ENCODE assay signal across 1 cellular context in genomic region chrX:46545111-46546005, GRCh38.
TF ChIP-seq lines count a peak whose summit lies in the region.

Gene ZNF674, minus strand, starts transcription at chrX:46545421. Its CDS starts 3,334 bp downstream, at chrX:46542087.

TF ChIP-seq in K562, 482 proteins besides CTCF, POLR2A, EP300 and RAD21 (continued from another document and continues in another):
- peak; percentile 63 for TF ChIP-seq JUND (IDR thresholded peaks at IDR 0.05; ENCODE audit: borderline replicate concordance, low read depth, low read length)
- peak; percentile 61; the same call in 1 of the 3 replicates for TF ChIP-seq JUND (tag; IDR thresholded peaks at IDR 0.05; ENCODE audit: borderline replicate concordance, low read depth, low read length)
- no peak for TF ChIP-seq MTA2 (IDR thresholded peaks at IDR 0.05; ENCODE audit: low read depth)
- TF ChIP-seq GTF2E2 (tag; IDR thresholded peaks at IDR 0.05) = no peak
- no peak for TF ChIP-seq HMG20B (CRISPR knock-in tag; IDR thresholded peaks at IDR 0.05)
- TF ChIP-seq RAD51 (IDR thresholded peaks at IDR 0.05; ENCODE audit: borderline replicate concordance, low read depth) = no peak
- no peak for TF ChIP-seq SRSF9 (IDR thresholded peaks at IDR 0.05; ENCODE audit: borderline replicate concordance, low read depth, low read length)
- TF ChIP-seq MAFF (IDR thresholded peaks at IDR 0.05; ENCODE audit: low read length) = no peak
- TF ChIP-seq MCM5 (IDR thresholded peaks at IDR 0.05; ENCODE audit: low read depth) = no peak
- 0 out of 2 replicates have a peak, but pooled peaks have one; percentile 37 for TF ChIP-seq KLF1 (tag; IDR thresholded peaks at IDR 0.05)
- TF ChIP-seq ZNF121 (CRISPR knock-in tag; conservative IDR thresholded peaks at IDR 0.05) = no peak
- TF ChIP-seq MYNN (IDR thresholded peaks at IDR 0.05) = no peak
- TF ChIP-seq MYNN (CRISPR knock-in tag; IDR thresholded peaks at IDR 0.05) = no peak
- no peak for TF ChIP-seq SIX5 (IDR thresholded peaks at IDR 0.05; ENCODE audit: borderline replicate concordance in 1 of 2, insufficient read depth in 1 of 2, low read depth in 1 of 2, low read length in 2 of 2)
- TF ChIP-seq, protein P1, sequence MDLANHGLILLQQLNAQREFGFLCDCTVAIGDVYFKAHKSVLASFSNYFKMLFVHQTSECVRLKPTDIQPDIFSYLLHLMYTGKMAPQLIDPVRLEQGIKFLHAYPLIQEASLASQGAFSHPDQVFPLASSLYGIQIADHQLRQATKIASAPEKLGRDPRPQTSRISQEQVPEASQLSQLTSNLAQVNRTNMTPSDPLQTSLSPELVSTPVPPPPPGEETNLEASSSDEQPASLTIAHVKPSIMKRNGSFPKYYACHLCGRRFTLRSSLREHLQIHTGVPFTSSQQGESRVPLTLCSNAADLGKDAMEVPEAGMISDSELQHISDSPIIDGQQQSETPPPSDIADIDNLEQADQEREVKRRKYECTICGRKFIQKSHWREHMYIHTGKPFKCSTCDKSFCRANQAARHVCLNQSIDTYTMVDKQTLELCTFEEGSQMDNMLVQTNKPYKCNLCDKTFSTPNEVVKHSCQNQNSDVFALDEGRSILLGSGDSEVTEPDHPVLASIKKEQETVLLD (IDR thresholded peaks at IDR 0.05) = peak; percentile 94
- TF ChIP-seq OTX1 (CRISPR knock-in tag; IDR thresholded peaks at IDR 0.05) = no peak
- no peak for TF ChIP-seq BDP1 (IDR thresholded peaks at IDR 0.05; ENCODE audit: insufficient read depth, insufficient read length)
- TF ChIP-seq ZNF324 (CRISPR knock-in tag; IDR thresholded peaks at IDR 0.05) = no peak
- TF ChIP-seq RFX1 (IDR thresholded peaks at IDR 0.05) = no peak
- TF ChIP-seq SREBF2 (CRISPR knock-in tag; IDR thresholded peaks at IDR 0.05) = no peak
- TF ChIP-seq BRF1 (IDR thresholded peaks at IDR 0.05; ENCODE audit: borderline replicate concordance, extremely low read depth, insufficient read length) = no peak
- no peak for TF ChIP-seq BMI1 (IDR thresholded peaks at IDR 0.05; ENCODE audit: low read length)
- TF ChIP-seq, protein P2, sequence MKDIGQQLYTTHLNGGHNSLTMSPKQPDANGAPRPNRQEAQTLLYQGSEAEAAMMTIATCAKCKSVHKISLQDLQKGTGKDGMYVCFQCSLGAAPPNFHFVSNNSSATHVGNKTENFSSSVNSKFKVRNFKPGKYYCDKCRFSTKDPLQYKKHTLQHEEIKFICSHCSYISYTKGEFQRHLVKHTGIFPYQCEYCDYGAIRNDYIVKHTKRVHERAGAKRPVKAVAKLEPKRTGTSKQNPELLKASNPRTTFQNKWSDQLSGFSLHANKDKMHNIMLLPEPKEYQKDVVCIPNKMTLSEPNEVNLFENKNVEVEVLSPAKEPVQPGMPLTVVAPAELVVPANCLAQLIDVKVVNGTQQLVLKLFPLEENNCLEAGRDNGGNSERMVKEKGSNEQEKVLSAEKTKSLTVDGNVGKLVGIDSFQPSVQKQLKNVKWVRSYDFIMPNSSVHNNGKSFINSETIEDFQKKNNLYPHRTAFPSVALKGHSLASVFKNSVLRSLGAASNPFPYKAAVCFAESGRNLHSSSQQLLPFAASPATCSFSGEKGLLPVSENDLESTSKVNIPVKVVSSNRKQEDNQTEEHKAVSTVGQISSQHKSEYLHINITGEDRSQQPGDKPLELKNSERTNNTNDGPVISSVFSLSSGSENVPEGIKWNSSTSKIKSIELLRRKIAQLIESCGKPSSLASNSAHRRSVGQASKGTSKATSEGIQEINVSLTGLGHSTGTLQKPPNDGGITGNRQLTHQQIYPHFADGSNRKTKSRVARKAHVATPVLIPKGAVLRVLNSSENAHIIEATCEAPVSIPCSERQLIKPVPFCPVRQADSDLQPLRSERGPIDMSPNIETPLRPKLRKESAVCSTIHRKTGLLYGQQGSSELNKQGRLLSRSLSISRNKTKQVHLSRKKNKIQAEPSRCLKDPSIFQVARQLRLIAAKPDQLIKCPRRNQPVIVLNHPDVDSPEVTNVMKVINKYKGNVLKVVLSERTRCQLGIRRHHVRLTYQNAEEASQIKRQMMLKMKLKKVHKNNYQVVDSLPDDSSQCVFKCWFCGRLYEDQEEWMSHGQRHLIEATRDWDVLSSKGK (CRISPR knock-in tag; IDR thresholded peaks at IDR 0.05) = no peak
- no peak for TF ChIP-seq ZNF445 (CRISPR knock-in tag; IDR thresholded peaks at IDR 0.05; ENCODE audit: low read depth)
- no peak for TF ChIP-seq PTRF (tag; IDR thresholded peaks at IDR 0.05)
- no peak for TF ChIP-seq NFE2L1 (tag; IDR thresholded peaks at IDR 0.05; ENCODE audit: borderline replicate concordance, low read depth)
- TF ChIP-seq POLR3A (IDR thresholded peaks at IDR 0.05; ENCODE audit: borderline replicate concordance, extremely low read depth, insufficient read depth, insufficient read length) = no peak
- TF ChIP-seq, protein P3, sequence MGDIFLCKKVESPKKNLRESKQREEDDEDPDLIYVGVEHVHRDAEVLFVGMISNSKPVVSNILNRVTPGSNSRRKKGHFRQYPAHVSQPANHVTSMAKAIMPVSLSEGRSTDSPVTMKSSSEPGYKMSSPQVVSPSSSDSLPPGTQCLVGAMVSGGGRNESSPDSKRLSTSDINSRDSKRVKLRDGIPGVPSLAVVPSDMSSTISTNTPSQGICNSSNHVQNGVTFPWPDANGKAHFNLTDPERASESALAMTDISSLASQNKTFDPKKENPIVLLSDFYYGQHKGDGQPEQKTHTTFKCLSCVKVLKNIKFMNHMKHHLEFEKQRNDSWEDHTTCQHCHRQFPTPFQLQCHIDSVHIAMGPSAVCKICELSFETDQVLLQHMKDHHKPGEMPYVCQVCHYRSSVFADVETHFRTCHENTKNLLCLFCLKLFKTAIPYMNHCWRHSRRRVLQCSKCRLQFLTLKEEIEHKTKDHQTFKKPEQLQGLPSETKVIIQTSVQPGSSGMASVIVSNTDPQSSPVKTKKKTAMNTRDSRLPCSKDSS (IDR thresholded peaks at IDR 0.05; ENCODE audit: low read depth, partially characterized antibody) = no peak
- no peak for TF ChIP-seq SRSF1 (IDR thresholded peaks at IDR 0.05; ENCODE audit: low read depth, low read length)
- TF ChIP-seq, protein P4, sequence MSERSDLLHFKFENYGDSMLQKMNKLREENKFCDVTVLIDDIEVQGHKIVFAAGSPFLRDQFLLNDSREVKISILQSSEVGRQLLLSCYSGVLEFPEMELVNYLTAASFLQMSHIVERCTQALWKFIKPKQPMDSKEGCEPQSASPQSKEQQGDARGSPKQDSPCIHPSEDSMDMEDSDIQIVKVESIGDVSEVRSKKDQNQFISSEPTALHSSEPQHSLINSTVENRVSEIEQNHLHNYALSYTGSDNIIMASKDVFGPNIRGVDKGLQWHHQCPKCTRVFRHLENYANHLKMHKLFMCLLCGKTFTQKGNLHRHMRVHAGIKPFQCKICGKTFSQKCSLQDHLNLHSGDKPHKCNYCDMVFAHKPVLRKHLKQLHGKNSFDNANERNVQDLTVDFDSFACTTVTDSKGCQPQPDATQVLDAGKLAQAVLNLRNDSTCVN (CRISPR knock-in tag; IDR thresholded peaks at IDR 0.05) = no peak
- no peak for TF ChIP-seq ADNP (tag; IDR thresholded peaks at IDR 0.05)
- peak in 1 of 2 experiments; percentile 21 for TF ChIP-seq E2F6 (IDR thresholded peaks at IDR 0.05; ENCODE audit: borderline replicate concordance in 1 of 2, extremely low read depth in 1 of 2, insufficient read depth in 1 of 2, insufficient read length in 1 of 2, low read depth in 1 of 2, low read length in 1 of 2, poor library complexity in 1 of 2, severe bottlenecking in 1 of 2)
- TF ChIP-seq ZNF444 (CRISPR knock-in tag; IDR thresholded peaks at IDR 0.05) = no peak
- TF ChIP-seq ZNF3 (CRISPR knock-in tag; IDR thresholded peaks at IDR 0.05) = no peak
- TF ChIP-seq DEAF1 (CRISPR knock-in tag; IDR thresholded peaks at IDR 0.05) = no peak
- TF ChIP-seq NR2C1 (IDR thresholded peaks at IDR 0.05) = peak; percentile 80
- peak; percentile 63; the same call in 1 of the 2 replicates for TF ChIP-seq NR2C1 (tag; IDR thresholded peaks at IDR 0.05)
- TF ChIP-seq, protein P5, sequence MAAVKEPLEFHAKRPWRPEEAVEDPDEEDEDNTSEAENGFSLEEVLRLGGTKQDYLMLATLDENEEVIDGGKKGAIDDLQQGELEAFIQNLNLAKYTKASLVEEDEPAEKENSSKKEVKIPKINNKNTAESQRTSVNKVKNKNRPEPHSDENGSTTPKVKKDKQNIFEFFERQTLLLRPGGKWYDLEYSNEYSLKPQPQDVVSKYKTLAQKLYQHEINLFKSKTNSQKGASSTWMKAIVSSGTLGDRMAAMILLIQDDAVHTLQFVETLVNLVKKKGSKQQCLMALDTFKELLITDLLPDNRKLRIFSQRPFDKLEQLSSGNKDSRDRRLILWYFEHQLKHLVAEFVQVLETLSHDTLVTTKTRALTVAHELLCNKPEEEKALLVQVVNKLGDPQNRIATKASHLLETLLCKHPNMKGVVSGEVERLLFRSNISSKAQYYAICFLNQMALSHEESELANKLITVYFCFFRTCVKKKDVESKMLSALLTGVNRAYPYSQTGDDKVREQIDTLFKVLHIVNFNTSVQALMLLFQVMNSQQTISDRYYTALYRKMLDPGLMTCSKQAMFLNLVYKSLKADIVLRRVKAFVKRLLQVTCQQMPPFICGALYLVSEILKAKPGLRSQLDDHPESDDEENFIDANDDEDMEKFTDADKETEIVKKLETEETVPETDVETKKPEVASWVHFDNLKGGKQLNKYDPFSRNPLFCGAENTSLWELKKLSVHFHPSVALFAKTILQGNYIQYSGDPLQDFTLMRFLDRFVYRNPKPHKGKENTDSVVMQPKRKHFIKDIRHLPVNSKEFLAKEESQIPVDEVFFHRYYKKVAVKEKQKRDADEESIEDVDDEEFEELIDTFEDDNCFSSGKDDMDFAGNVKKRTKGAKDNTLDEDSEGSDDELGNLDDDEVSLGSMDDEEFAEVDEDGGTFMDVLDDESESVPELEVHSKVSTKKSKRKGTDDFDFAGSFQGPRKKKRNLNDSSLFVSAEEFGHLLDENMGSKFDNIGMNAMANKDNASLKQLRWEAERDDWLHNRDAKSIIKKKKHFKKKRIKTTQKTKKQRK (IDR thresholded peaks at IDR 0.05; ENCODE audit: borderline replicate concordance, low read depth, low read length) = no peak
- TF ChIP-seq PURB (CRISPR knock-in tag; IDR thresholded peaks at IDR 0.05; ENCODE audit: low read depth) = no peak
- TF ChIP-seq NR3C1 (CRISPR knock-in tag; IDR thresholded peaks at IDR 0.05) = no peak
- TF ChIP-seq, protein P6, sequence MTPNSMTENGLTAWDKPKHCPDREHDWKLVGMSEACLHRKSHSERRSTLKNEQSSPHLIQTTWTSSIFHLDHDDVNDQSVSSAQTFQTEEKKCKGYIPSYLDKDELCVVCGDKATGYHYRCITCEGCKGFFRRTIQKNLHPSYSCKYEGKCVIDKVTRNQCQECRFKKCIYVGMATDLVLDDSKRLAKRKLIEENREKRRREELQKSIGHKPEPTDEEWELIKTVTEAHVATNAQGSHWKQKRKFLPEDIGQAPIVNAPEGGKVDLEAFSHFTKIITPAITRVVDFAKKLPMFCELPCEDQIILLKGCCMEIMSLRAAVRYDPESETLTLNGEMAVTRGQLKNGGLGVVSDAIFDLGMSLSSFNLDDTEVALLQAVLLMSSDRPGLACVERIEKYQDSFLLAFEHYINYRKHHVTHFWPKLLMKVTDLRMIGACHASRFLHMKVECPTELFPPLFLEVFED (CRISPR knock-in tag; conservative IDR thresholded peaks at IDR 0.05) = no peak
- TF ChIP-seq BACH1 (tag; IDR thresholded peaks at IDR 0.05) = no peak
- TF ChIP-seq HMG20A (CRISPR knock-in tag; conservative IDR thresholded peaks at IDR 0.05) = no peak
